Comparison of ENCODE assay signal across 13 cellular contexts in the genomic region with DNA sequence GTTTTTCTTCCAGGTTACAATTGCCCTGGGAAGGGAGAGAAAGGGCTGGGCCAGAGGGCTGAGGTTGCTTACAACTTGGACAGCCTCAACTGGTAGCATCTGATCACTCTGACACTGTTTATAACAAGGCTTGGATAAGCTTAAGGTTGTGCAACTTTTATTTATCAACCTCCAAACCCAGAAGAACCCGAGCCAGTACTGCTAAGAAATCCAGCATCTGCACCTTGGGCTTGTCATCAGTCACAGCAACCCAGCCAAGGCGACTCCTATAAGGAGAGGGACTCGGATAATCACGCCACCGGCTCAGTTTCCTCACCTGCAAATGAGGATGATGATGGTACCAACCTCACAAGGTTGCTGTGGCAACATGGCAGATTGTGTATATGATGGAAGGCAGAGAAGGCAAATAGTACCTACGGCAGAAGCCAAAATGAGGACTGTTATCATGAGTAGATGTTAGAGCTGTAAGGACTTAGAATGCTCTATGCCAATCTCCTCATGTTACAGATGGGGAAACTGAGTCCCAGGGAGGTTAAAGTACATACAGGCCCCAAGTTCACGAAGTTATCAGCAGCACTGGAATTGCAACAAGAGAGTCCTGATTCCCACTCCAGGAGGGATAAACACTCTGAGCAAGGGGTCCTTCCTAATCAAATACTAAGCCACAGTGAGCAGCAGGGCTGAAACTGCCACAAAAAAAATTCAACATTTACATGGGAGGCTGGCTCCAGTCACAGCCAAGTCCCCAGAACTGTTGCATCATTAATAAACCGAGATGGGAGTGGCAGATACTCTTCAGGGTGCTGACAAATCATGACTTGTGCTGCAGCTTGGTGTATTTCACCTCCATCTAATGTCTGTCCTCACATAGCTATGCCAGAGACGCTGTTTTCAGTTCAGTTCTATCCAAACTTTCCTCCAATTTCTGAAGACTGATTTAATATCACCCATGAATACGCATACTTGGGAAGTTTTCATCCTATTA. TPM values are rescaled to one million over a fixed set of nuclear protein-coding genes. Genes with fewer than 3 reads are reported as not detected.
DNase-seq lines count a peak whose midpoint lies in the region; ATAC-seq and TF ChIP-seq lines count a peak whose summit lies in the region.
"Had no signal": no experiment of that assay in that cellular context is flagged by ENCODE, and none has a peak within 500 bp of the region (broad histone marks: within the 10 kb centered on the region; RNA-seq: fewer than 3 reads in every experiment).

No MANE protein-coding gene starts in this region.

- ATAC-seq in RWPE2 (ENCODE audit: low read depth) (0 out of 3 replicates have a peak, but pooled peaks have one; percentile 6), heart left ventricle (peak; percentile 27 to 71 (median 48)), sciatic nerve (peak; percentile 91), GM18519 (IDR thresholded peaks at IDR 0.05; ENCODE audit: low FRiP score, unreplicated experiment) (no peak)

- TF ChIP-seq POLR2A in heart left ventricle (IDR thresholded peaks at IDR 0.05) = no peak

- CTCF ChIA-PET in HEK293 (lab: Yijun Ruan, JAX) = interaction anchor here (1.0 kb wide), 1 partner anchor 35 kb away, joined by 3 read pairs; no protein-coding TSS in a partner anchor

- no peak overlapping the region for H3K4me3 Mint-ChIP-seq in glutamatergic neuron (ENCODE audit: unreplicated experiment)
- H3K4me3 Mint-ChIP-seq: activated naive CD8-positive, alpha-beta T cell treated with anti-CD3 and anti-CD28 coated beads, Interleukin-2, amount 50 U/mL, for 24 hours had no signal

- WGBS in heart left ventricle, 4 donors = 50 to 59% (median 55%) methylated on average over 10 of the region's 10 CpGs

- peaks cover 7% of the 10 kb centered on the region for H3K9me3 Mint-ChIP-seq in glutamatergic neuron (ENCODE audit: unreplicated experiment)
- H3K9me3 Mint-ChIP-seq: activated naive CD8-positive, alpha-beta T cell treated with anti-CD3 and anti-CD28 coated beads, Interleukin-2, amount 50 U/mL, for 24 hours had no signal

- H3K36me3 ChIP-seq in HEK293 (ENCODE audit: control insufficient read depth in 2 of 2, insufficient read depth in 1 of 2, low read length in 2 of 2) (no peaks in the 10 kb centered on the region), RWPE2 (ENCODE audit: low read depth) (no peaks in the 10 kb centered on the region), heart left ventricle (no peaks in the 10 kb centered on the region), colonic mucosa (no peaks in the 10 kb centered on the region)

- no peak overlapping the region for H3K27ac Mint-ChIP-seq in glutamatergic neuron (ENCODE audit: unreplicated experiment)
- H3K27ac Mint-ChIP-seq: CD8-positive, alpha-beta memory T cell had no signal

- POLR2A ChIA-PET in HEK293 (lab: Yijun Ruan, JAX) = interaction anchor here (0.9 kb wide), 1 partner anchor 9 kb away, joined by 3 read pairs; no protein-coding TSS in a partner anchor

- H3K9ac ChIP-seq in colonic mucosa (ENCODE audit: low read depth in 2 of 2, low read length in 2 of 2) = no peak overlapping the region

- no peak overlapping the region for H3K4me3 ChIP-seq in HEK293 (ENCODE audit: low read depth, low read length)
- H3K4me3 ChIP-seq in RWPE2 (ENCODE audit: severe bottlenecking) = no peak overlapping the region
- no peak overlapping the region for H3K4me3 ChIP-seq in heart left ventricle
- H3K4me3 ChIP-seq in colonic mucosa = no peak overlapping the region

- no peaks in the 10 kb centered on the region for H3K9me3 ChIP-seq in HEK293 (ENCODE audit: control insufficient read depth, insufficient read depth, low read depth, low read length)
- H3K9me3 ChIP-seq in RWPE2 (ENCODE audit: severe bottlenecking) = no peaks in the 10 kb centered on the region
- H3K9me3 ChIP-seq in heart left ventricle = no peaks in the 10 kb centered on the region
- no peaks in the 10 kb centered on the region for H3K9me3 ChIP-seq in colonic mucosa

- H3K4me1 ChIP-seq in HEK293 (ENCODE audit: control insufficient read depth, insufficient read depth, low read length) (peaks cover 15% of the 10 kb centered on the region), RWPE2 (ENCODE audit: insufficient read depth, poor library complexity, severe bottlenecking) (peaks cover 44% of the 10 kb centered on the region), heart left ventricle (peaks cover 23 to 100% (median 87%) of the 10 kb centered on the region in 12 donors), colonic mucosa (no peaks in the 10 kb centered on the region)

- H3K4me1 Mint-ChIP-seq in glutamatergic neuron (ENCODE audit: low read depth, unreplicated experiment) = peaks cover 35% of the 10 kb centered on the region

- H3K27me3 Mint-ChIP-seq in glutamatergic neuron (ENCODE audit: unreplicated experiment) = peaks cover 6% of the 10 kb centered on the region

- H3K36me3 Mint-ChIP-seq in glutamatergic neuron (ENCODE audit: unreplicated experiment) = peaks cover 6% of the 10 kb centered on the region
- H3K36me3 Mint-ChIP-seq: CD8-positive, alpha-beta memory T cell had no signal

- intact Hi-C loops in heart left ventricle (cut with DNase I) = loop anchor here in 1 of 10 donors (5.0 kb wide), 1 partner anchor 32 kb away; no protein-coding TSS in a partner anchor
- intact Hi-C loops in sciatic nerve (cut with DNase I) = no loop called here
- intact Hi-C loops in colonic mucosa (cut with DNase I) = no loop called here

- DNase-seq in RWPE2 (ENCODE audit: low spot score) (no peak), heart left ventricle (peak in 1 of 5 donors; percentile 3), sciatic nerve (ENCODE audit: low spot score) (no peak), colonic mucosa (no peak), glutamatergic neuron (no peak)
- no peak for DNase-seq in activated naive CD4-positive, alpha-beta T cell treated with anti-CD3 and anti-CD28 coated beads, Interleukin-2, amount 50 U/mL, for 16 hours
- DNase-seq: activated CD4-positive, alpha-beta T cell treated with anti-CD3 and anti-CD28 coated beads, Interleukin-2, amount 50 U/mL, for 1 hour; activated naive CD8-positive, alpha-beta T cell treated with anti-CD3 and anti-CD28 coated beads, Interleukin-2, amount 50 U/mL, for 24 hours; CD8-positive, alpha-beta memory T cell; RPMI8226; stimulated activated CD4-positive, alpha-beta T cell treated with anti-CD3 and anti-CD28 coated beads, Interleukin-1b, Interleukin-23, amount 100 ng/mL, for 48 hours had no signal

- TF ChIP-seq CTCF in HEK293 (tag by site-specific recombination; IDR thresholded peaks at IDR 0.05) = no peak
- TF ChIP-seq CTCF in RWPE2 (IDR thresholded peaks at IDR 0.05; ENCODE audit: poor library complexity, severe bottlenecking) = no peak
- no peak for TF ChIP-seq CTCF in heart left ventricle (IDR thresholded peaks at IDR 0.05)
- TF ChIP-seq CTCF in colonic mucosa (IDR thresholded peaks at IDR 0.05) = no peak
- TF ChIP-seq CTCF in glutamatergic neuron (IDR thresholded peaks at IDR 0.05; ENCODE audit: partially characterized antibody, unreplicated experiment) = no peak

- H3K27me3 ChIP-seq in RWPE2 (ENCODE audit: insufficient read depth, poor library complexity, severe bottlenecking) (no peaks in the 10 kb centered on the region), heart left ventricle (no peaks in the 10 kb centered on the region), colonic mucosa (no peaks in the 10 kb centered on the region)

- H3K27ac ChIP-seq in HEK293 (ENCODE audit: extremely low read depth, low read depth, low read length) (no peak overlapping the region), RWPE2 (ENCODE audit: poor library complexity, severe bottlenecking) (peak overlapping the region; percentile 96), heart left ventricle (peak overlapping the region; percentile 30 to 99 (median 75)), colonic mucosa (no peak overlapping the region)

TF ChIP-seq in HEK293, 187 proteins besides CTCF, POLR2A, EP300 and RAD21 (continues in another document):
- TF ChIP-seq ZNF513 (tag by site-specific recombination; IDR thresholded peaks at IDR 0.05) (peak; percentile 83), ZNF335 (tag by site-specific recombination; conservative IDR thresholded peaks at IDR 0.05) (peak; percentile 35), SP3 (tag by site-specific recombination; IDR thresholded peaks at IDR 0.05) (no peak), ATF2 (tag by site-specific recombination; IDR thresholded peaks at IDR 0.05; ENCODE audit: low read depth) (0 out of 2 replicates have a peak, but pooled peaks have one; percentile 11), KLF9 (tag by site-specific recombination; IDR thresholded peaks at IDR 0.05; ENCODE audit: low read depth) (peak; percentile 16; the same call in 1 of the 2 replicates)

RNA-seq across cellular contexts. Expression of gene NUAK1, which starts 24.4 kb away (rescaled TPM):
- total RNA-seq in heart left ventricle = 10 to 100 TPM; 34.7 to 50.7 (median 39.8) TPM
- polyA plus RNA-seq in heart left ventricle = 10 to 100 TPM; 10.5 to 21.5 TPM
- 38.6 TPM for total RNA-seq in sciatic nerve
- 1 to 10 TPM; 2.2 to 3.7 TPM for total RNA-seq in colonic mucosa
- total RNA-seq in glutamatergic neuron (ENCODE audit: unreplicated experiment) = 18.8 TPM
- total RNA-seq: CD8-positive, alpha-beta memory T cell had no signal

Comparison
In these comparisons a context has a peak if more than half of its experiments do, and no peak if none do; other contexts are left out.
1. H3K27ac ChIP-seq: peak in RWPE2 (single experiment) and heart left ventricle (12 of 12); none in HEK293 (single experiment) and colonic mucosa (single experiment).